Comparison of ENCODE assay signal across 21 cellular contexts in genomic region chr19:10255358-10255757, GRCh38.
"Had no signal": no experiment of that assay in that cellular context is flagged by ENCODE, and none has a peak within 500 bp of the region (broad histone marks: within the 10 kb centered on the region; RNA-seq: fewer than 3 reads in every experiment).

No MANE protein-coding gene starts in this region.

- H3K27ac Mint-ChIP-seq: activated naive CD8-positive, alpha-beta T cell; endodermal cell had no signal

- H3K27me3 ChIP-seq: colonic mucosa, heart left ventricle, neutrophil, ovary, right atrium auricular region, spleen, tibial artery had no signal

- FAIRE-seq: bronchial epithelial cell had no signal

- H3K27ac ChIP-seq: colonic mucosa, epithelial cell of prostate, heart left ventricle, neutrophil, ovary, prostate gland, right atrium auricular region, spleen, tibial artery had no signal

- H3K9me3 ChIP-seq: colonic mucosa, heart left ventricle, neutrophil, ovary, prostate gland, right atrium auricular region, spleen, tibial artery had no signal

- H3K27me3 Mint-ChIP-seq: activated naive CD8-positive, alpha-beta T cell had no signal

- ATAC-seq: heart left ventricle, left cardiac atrium, natural killer cell had no signal

- H3K36me3 ChIP-seq: colonic mucosa, ovary had no signal

- H3K4me3 ChIP-seq: colonic mucosa, heart left ventricle, ovary, prostate gland, right atrium auricular region, spleen, tibial artery had no signal

- H3K9me3 Mint-ChIP-seq: endodermal cell, natural killer cell had no signal

- DNase-seq: activated gamma-delta T cell treated with Interleukin-2 at 50 U/mL for 16 hours; amniotic stem cell; colonic mucosa; endodermal cell; heart left ventricle; islet precursor cell; left cardiac atrium; midbrain; natural killer cell; ovary; spleen; stimulated activated CD4-positive, alpha-beta T cell treated with anti-CD3 and anti-CD28 coated beads, Interleukin-4, amount 100 ng/mL, for 1 hour; stimulated activated naive CD4-positive, alpha-beta T cell treated with Interleukin-2 at 50 U/mL for 16 hours; substantia nigra; tibial artery had no signal

- H3K4me3 Mint-ChIP-seq: endodermal cell had no signal
